Comparison of ENCODE assay signal across 30 cellular contexts in genomic region chr4:54392459-54392858, GRCh38.
"Had no signal": no experiment of that assay in that cellular context is flagged by ENCODE, and none has a peak within 500 bp of the region (broad histone marks: within the 10 kb centered on the region; RNA-seq: fewer than 3 reads in every experiment).

No MANE protein-coding gene starts in this region.

- H2AFZ ChIP-seq: hepatocyte had no signal

- DNase-seq: activated CD4-positive, alpha-beta memory T cell treated with anti-CD3 and anti-CD28 coated beads for 36 hours; activated CD4-positive, alpha-beta T cell treated with anti-CD3 and anti-CD28 coated beads, Interleukin-2, amount 10 ng/mL, durations not matched to agents 24 days and 14 days; activated CD4-positive, CD25-positive, alpha-beta regulatory T cell treated with anti-CD3 and anti-CD28 coated beads, Interleukin-2, amount 50 U/mL, for 72 hours; activated CD8-positive, alpha-beta memory T cell treated with anti-CD3 and anti-CD28 coated beads, Interleukin-2, amount 50 U/mL, for 4 hours; activated effector memory CD4-positive, alpha-beta T cell treated with anti-CD3 and anti-CD28 coated beads, Interleukin-2, amount 50 U/mL, for 16 hours; activated naive CD4-positive, alpha-beta T cell treated with anti-CD3 and anti-CD28 coated beads for 36 hours; activated naive CD8-positive, alpha-beta T cell treated with anti-CD3 and anti-CD28 coated beads for 36 hours; activated T-cell treated with anti-CD3 and anti-CD28 coated beads, Interleukin-2, amount 50 U/mL, for 1 hour; adrenal gland; brain microvascular endothelial cell; central memory CD4-positive, alpha-beta T cell; esophagus squamous epithelium; gastrocnemius medialis; left cardiac atrium; left ventricle myocardium superior; naive B cell; stimulated activated CD4-positive, alpha-beta T cell treated with anti-CD3 and anti-CD28 coated beads, Interleukin-15, amount 100 ng/mL, for 24 hours; stimulated activated CD4-positive, alpha-beta T cell treated with anti-CD3 and anti-CD28 coated beads, Interleukin-2, amount 100 ng/mL, for 24 hours; stimulated activated naive CD4-positive, alpha-beta T cell; T-helper 17 cell; T1000 had no signal

- H3K4me1 ChIP-seq: adrenal gland, ascending aorta, esophagus squamous epithelium, gastrocnemius medialis, right atrium auricular region, tibial nerve had no signal

- H3K4me1 Mint-ChIP-seq: activated CD4-positive, alpha-beta T cell treated with anti-CD3 and anti-CD28 coated beads, Interleukin-2, amount 10 ng/mL, durations not matched to agents 24 days and 14 days; activated naive CD8-positive, alpha-beta T cell treated with anti-CD3 and anti-CD28 coated beads for 36 hours; naive B cell; T-helper 17 cell had no signal

- H3K27ac ChIP-seq: adrenal gland, ascending aorta, brain microvascular endothelial cell, epithelial cell of prostate, esophagus squamous epithelium, gastrocnemius medialis, hepatocyte, right atrium auricular region, tibial nerve had no signal

- H3K9me3 Mint-ChIP-seq: activated CD4-positive, alpha-beta T cell treated with anti-CD3 and anti-CD28 coated beads, Interleukin-2, amount 10 ng/mL, durations not matched to agents 24 days and 14 days; dendritic cell treated with granulocyte-macrophage colony-stimulating factor and Interleukin-4, amounts not matched to agents 40 ng/mL and 50 ng/mL, for 4 days had no signal

- H3K4me2 ChIP-seq: hepatocyte had no signal

- H3K36me3 Mint-ChIP-seq: activated CD4-positive, alpha-beta memory T cell treated with anti-CD3 and anti-CD28 coated beads for 36 hours; activated naive CD8-positive, alpha-beta T cell treated with anti-CD3 and anti-CD28 coated beads for 36 hours; mesothelial cell of epicardium; naive B cell had no signal

- ATAC-seq: gastrocnemius medialis, left cardiac atrium, left ventricle myocardium superior, T-helper 17 cell had no signal

- H3K27me3 ChIP-seq: adrenal gland, ascending aorta, brain microvascular endothelial cell, esophagus squamous epithelium, gastrocnemius medialis, hepatocyte, right atrium auricular region, tibial nerve had no signal

- H3K79me2 ChIP-seq: hepatocyte had no signal

- H3K36me3 ChIP-seq: adrenal gland, ascending aorta, brain microvascular endothelial cell, esophagus squamous epithelium, gastrocnemius medialis, right atrium auricular region, tibial nerve had no signal

- H3K4me3 Mint-ChIP-seq: activated CD4-positive, alpha-beta memory T cell treated with anti-CD3 and anti-CD28 coated beads for 36 hours; activated CD4-positive, alpha-beta T cell treated with anti-CD3 and anti-CD28 coated beads, Interleukin-2, amount 10 ng/mL, durations not matched to agents 24 days and 14 days; activated naive CD4-positive, alpha-beta T cell treated with anti-CD3 and anti-CD28 coated beads for 36 hours; activated naive CD8-positive, alpha-beta T cell treated with anti-CD3 and anti-CD28 coated beads for 36 hours; activated T-helper 1 cell treated with anti-CD3 and anti-CD28 coated beads, Interleukin-12 subunit alpha, Interleukin-12 subunit beta, Interleukin-2, Interleukin-4 antibody, amounts not matched to agents 30 ng/mL and 10 ng/mL and 1 ng/mL, durations not matched to agents 14 hours and 24 hours and 36 hours; dendritic cell treated with granulocyte-macrophage colony-stimulating factor and Interleukin-4, amounts not matched to agents 40 ng/mL and 50 ng/mL, for 4 days; mesothelial cell of epicardium; naive B cell; T-helper 17 cell had no signal

- H3K9me3 ChIP-seq: adrenal gland, ascending aorta, esophagus squamous epithelium, gastrocnemius medialis, right atrium auricular region, tibial nerve had no signal

- H3K4me3 ChIP-seq: adrenal gland, ascending aorta, esophagus squamous epithelium, gastrocnemius medialis, hepatocyte, right atrium auricular region, tibial nerve had no signal

- H3K27me3 Mint-ChIP-seq: activated CD4-positive, alpha-beta T cell treated with anti-CD3 and anti-CD28 coated beads, Interleukin-2, amount 10 ng/mL, durations not matched to agents 24 days and 14 days; dendritic cell treated with granulocyte-macrophage colony-stimulating factor and Interleukin-4, amounts not matched to agents 40 ng/mL and 50 ng/mL, for 4 days had no signal

- H3K27ac Mint-ChIP-seq: activated CD4-positive, alpha-beta memory T cell treated with anti-CD3 and anti-CD28 coated beads for 36 hours; activated CD4-positive, alpha-beta T cell treated with anti-CD3 and anti-CD28 coated beads, Interleukin-2, amount 10 ng/mL, durations not matched to agents 24 days and 14 days; activated naive CD4-positive, alpha-beta T cell treated with anti-CD3 and anti-CD28 coated beads for 36 hours; activated naive CD8-positive, alpha-beta T cell treated with anti-CD3 and anti-CD28 coated beads for 36 hours; activated T-helper 1 cell treated with anti-CD3 and anti-CD28 coated beads, Interleukin-12 subunit alpha, Interleukin-12 subunit beta, Interleukin-2, Interleukin-4 antibody, amounts not matched to agents 30 ng/mL and 10 ng/mL and 1 ng/mL, durations not matched to agents 14 hours and 24 hours and 36 hours; dendritic cell treated with granulocyte-macrophage colony-stimulating factor and Interleukin-4, amounts not matched to agents 40 ng/mL and 50 ng/mL, for 4 days; mesothelial cell of epicardium; naive B cell; T-helper 17 cell had no signal

- FAIRE-seq: keratinocyte had no signal
